In genomic region chr19:43699506-43700367, GRCh38 we compare ENCODE assay signal across 8 cellular contexts. TPM values are rescaled to one million over a fixed set of nuclear protein-coding genes. Genes with fewer than 3 reads are reported as not detected.
DNase-seq lines count a peak whose midpoint lies in the region.

No MANE protein-coding gene starts in this region.

- H3K27ac ChIP-seq in skeletal muscle tissue (ENCODE audit: low read depth, low read length) = peak overlapping the region; percentile 80

- H3K27me3 ChIP-seq in adipocyte (replicated peaks; ENCODE audit: control insufficient read depth, insufficient read depth, low read length) (no peaks in the 10 kb centered on the region), iPS-15b (ENCODE audit: control insufficient read depth, insufficient read depth, low read length) (peaks cover 24% of the 10 kb centered on the region), skeletal muscle tissue (ENCODE audit: control insufficient read depth in 3 of 3, insufficient read depth in 3 of 3, low read length in 3 of 3) (peaks cover 9 to 18% (median 12%) of the 10 kb centered on the region in 3 donors)

- H3K9me3 ChIP-seq in adipocyte (ENCODE audit: control insufficient read depth, low read length) (peaks cover 8% of the 10 kb centered on the region), iPS-15b (ENCODE audit: control insufficient read depth, insufficient read depth, low read length) (no peaks in the 10 kb centered on the region), skeletal muscle tissue (ENCODE audit: control insufficient read depth in 3 of 3, low read length in 3 of 3) (peaks cover 3 to 5% (median 5%) of the 10 kb centered on the region in 3 donors)

- peak; percentile 19 for DNase-seq in activated CD4-positive, alpha-beta T cell treated with anti-CD3 and anti-CD28 coated beads for 48 hours
- no peak for DNase-seq in activated CD4-positive, alpha-beta T cell treated with anti-CD3 and anti-CD28 coated beads, Interleukin-2, amount 50 U/mL, for 1 hour
- no peak for DNase-seq in adipocyte (ENCODE audit: low read depth)
- no peak for DNase-seq in NCI-H446 treated with DMSO at 0.1 percent for 48 hours (lab: John Stamatoyannopoulos, UW)
- no peak for DNase-seq in NCI-H187 treated with DMSO at 0.1 percent for 48 hours (lab: John Stamatoyannopoulos, UW)
- no peak for DNase-seq in AG08395 (ENCODE audit: low spot score)

- H3K4me1 ChIP-seq in adipocyte (ENCODE audit: control insufficient read depth, insufficient read depth, low read length) (peaks cover 15% of the 10 kb centered on the region), iPS-15b (ENCODE audit: control insufficient read depth, insufficient read depth, low read length) (no peaks in the 10 kb centered on the region), skeletal muscle tissue (ENCODE audit: control insufficient read depth in 3 of 3, insufficient read depth in 3 of 3, low read length in 3 of 3) (peaks cover 7 to 8% (median 8%) of the 10 kb centered on the region in 3 donors)

- H3K36me3 ChIP-seq in adipocyte (ENCODE audit: control insufficient read depth, insufficient read depth, low read length, severe bottlenecking) (no peaks in the 10 kb centered on the region), iPS-15b (ENCODE audit: control insufficient read depth, insufficient read depth, low read length) (no peaks in the 10 kb centered on the region), skeletal muscle tissue (ENCODE audit: control insufficient read depth in 3 of 3, insufficient read depth in 3 of 3, low read length in 3 of 3) (no peaks in the 10 kb centered on the region)

- H3K4me3 ChIP-seq in adipocyte (ENCODE audit: low read length) = peak overlapping the region; percentile 78
- peak overlapping the region; percentile 46 for H3K4me3 ChIP-seq in iPS-15b (ENCODE audit: low read depth, low read length)
- H3K4me3 ChIP-seq in skeletal muscle tissue (ENCODE audit: low read length in 3 of 3) = peak overlapping the region in 1 of 3 donors; percentile 45

- H3K9ac ChIP-seq in adipocyte (ENCODE audit: low read length) (no peak overlapping the region), iPS-15b (ENCODE audit: low read depth, low read length) (no peak overlapping the region), skeletal muscle tissue (ENCODE audit: low read depth in 1 of 3, low read length in 3 of 3) (no peak overlapping the region)

RNA-seq across cellular contexts. Expression of gene IRGC, which starts 16.1 kb away (rescaled TPM):
- total RNA-seq in skeletal muscle tissue = not detected

RNA-seq across cellular contexts. Expression of gene PLAUR, which starts 29.8 kb away (rescaled TPM):
- 2.1 TPM for total RNA-seq in skeletal muscle tissue

RNA-seq across cellular contexts. Expression of gene SMG9, which starts 55.0 kb away (rescaled TPM):
- total RNA-seq in skeletal muscle tissue = 6.3 TPM
